ENCODE assay signal across 9 cellular contexts in the genomic region with DNA sequence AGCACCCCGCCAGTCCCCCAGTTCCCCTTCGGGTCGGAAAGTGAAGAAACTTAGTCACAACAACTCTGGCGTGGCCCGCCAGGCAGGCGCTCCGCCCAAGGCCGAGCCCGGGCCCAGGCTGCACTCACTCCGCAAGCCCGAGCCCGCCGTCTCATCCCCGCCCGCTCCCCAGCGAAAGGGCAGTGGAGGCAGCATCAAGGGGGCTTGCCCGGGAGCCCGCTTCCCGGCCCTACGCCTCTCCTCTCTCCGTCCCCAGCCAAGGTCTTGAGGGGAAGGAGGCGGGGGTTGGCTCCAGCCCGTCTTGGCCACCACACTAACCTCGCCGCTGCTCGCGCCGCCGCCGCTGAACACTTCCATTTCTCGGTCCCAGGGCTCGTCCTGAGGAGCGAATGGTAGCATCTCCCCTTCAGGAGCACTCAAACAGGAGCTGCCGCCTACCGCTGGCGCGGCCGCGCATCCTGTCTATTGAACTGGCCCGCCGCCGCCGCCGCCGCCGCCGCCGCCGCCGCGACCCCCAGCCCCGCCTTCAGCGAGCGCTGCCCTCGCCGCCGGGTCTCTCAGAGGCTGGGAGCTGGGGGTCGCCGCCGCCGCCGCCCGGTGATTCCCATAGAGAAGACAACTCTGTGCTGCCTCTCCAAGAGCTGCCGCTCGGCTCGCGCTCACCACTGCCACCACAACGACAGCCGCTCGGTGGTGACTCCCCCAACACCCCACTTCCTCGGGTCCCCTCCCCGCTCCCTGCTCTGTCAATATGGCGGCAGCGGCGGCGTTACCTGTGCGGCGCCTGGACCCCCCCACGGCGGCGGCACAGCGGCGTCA. TPM values are rescaled to one million over a fixed set of nuclear protein-coding genes. Genes with fewer than 3 reads are reported as not detected.
DNase-seq lines count a peak whose midpoint lies in the region; ATAC-seq, FAIRE-seq and TF ChIP-seq lines count a peak whose summit lies in the region.
"Had no signal": no experiment of that assay in that cellular context is flagged by ENCODE, and none has a peak within 500 bp of the region (broad histone marks: within the 10 kb centered on the region; RNA-seq: fewer than 3 reads in every experiment).

A gene (minus strand): TSS at position 699 of the 819 bp plus-strand sequence. CDS start 300 bp downstream, at position 399.

- peaks cover 2% of the 10 kb centered on the region for H3K9me3 Mint-ChIP-seq in activated CD4-positive, alpha-beta memory T cell treated with anti-CD3 and anti-CD28 coated beads for 36 hours

- H3K4me3 Mint-ChIP-seq in activated CD4-positive, alpha-beta memory T cell treated with anti-CD3 and anti-CD28 coated beads for 36 hours: peak within 1 kb of the TSS; percentile 32

- no peak within 1 kb of the TSS for H2AFZ ChIP-seq in HepG2 (ENCODE audit: low read length)
- peak within 1 kb of the TSS; percentile 47 for H2AFZ ChIP-seq in neuron (ENCODE audit: low read depth, low read length)

- H4K20me1 ChIP-seq in HepG2 (ENCODE audit: insufficient read depth, low read length): no peaks in the 10 kb centered on the region

- intact Hi-C loops in HepG2 (cut with micrococcal nuclease; ENCODE audit: unreplicated experiment): no loop called here
- intact Hi-C loops in activated CD4-positive, alpha-beta memory T cell treated with anti-CD3 and anti-CD28 coated beads for 36 hours (cut with micrococcal nuclease): no loop called here

- TF ChIP-seq EP300 in HepG2 (IDR thresholded peaks at IDR 0.05; ENCODE audit: low read depth in 2 of 2, low read length in 2 of 2) (no peak), HepG2 (CRISPR knock-in tag; IDR thresholded peaks at IDR 0.05; ENCODE audit: borderline replicate concordance) (no peak)

- no peaks in the 10 kb centered on the region for H3K79me2 ChIP-seq in HepG2 (ENCODE audit: insufficient read depth, low read length)

- CTCF ChIA-PET in HepG2 (lab: Yijun Ruan, JAX; ENCODE audit: low intra/inter-chr PET ratio, low total read pairs): no interaction called here
- CTCF ChIA-PET in activated CD4-positive, alpha-beta memory T cell treated with anti-CD3 and anti-CD28 coated beads for 36 hours (lab: Charles Lee): no interaction called here

- TF ChIP-seq RAD21 in liver (IDR thresholded peaks at IDR 0.05) (no peak), HepG2 (CRISPR knock-in tag; IDR thresholded peaks at IDR 0.05) (no peak)

- peaks cover 0 to 6% (median 0%) of the 10 kb centered on the region in 4 donors for H3K27me3 ChIP-seq in liver (ENCODE audit: control insufficient read depth in 4 of 4, insufficient read depth in 4 of 4, low read length in 3 of 4)
- H3K27me3 ChIP-seq in HepG2 (ENCODE audit: control insufficient read depth in 1 of 2, insufficient read depth in 2 of 2, low read length in 2 of 2): no peaks in the 10 kb centered on the region
- H3K27me3 ChIP-seq in neuron (ENCODE audit: insufficient read depth, low read length): no peaks in the 10 kb centered on the region

- H3K36me3 Mint-ChIP-seq in activated CD4-positive, alpha-beta memory T cell treated with anti-CD3 and anti-CD28 coated beads for 36 hours: no peaks in the 10 kb centered on the region

- peaks cover 2% of the 10 kb centered on the region for H3K4me1 Mint-ChIP-seq in activated CD4-positive, alpha-beta memory T cell treated with anti-CD3 and anti-CD28 coated beads for 36 hours (ENCODE audit: low read depth)

- no peak for TF ChIP-seq POLR2A in HepG2 (IDR thresholded peaks at IDR 0.05; ENCODE audit: insufficient read depth in 1 of 2, low read depth in 2 of 2, low read length in 2 of 2)

- peak within 1 kb of the TSS; percentile 49 to 74 (median 64) for H3K4me3 ChIP-seq in liver (ENCODE audit: low read depth in 1 of 3, low read length in 3 of 3)
- no peak within 1 kb of the TSS for H3K4me3 ChIP-seq in HepG2 (replicated peaks in 1 of 3; ENCODE audit: insufficient read depth in 1 of 3, low read depth in 2 of 3, low read length in 3 of 3)
- H3K4me3 ChIP-seq in fibroblast of villous mesenchyme (ENCODE audit: low read depth, low read length): peak within 1 kb of the TSS; percentile 51
- peak within 1 kb of the TSS; percentile 80 for H3K4me3 ChIP-seq in neuron (ENCODE audit: low read length)

- WGBS in liver: 2% methylated on average over 83 of the region's 83 CpGs
- WGBS in HepG2 (ENCODE audit: low lambda C conversion rate): 72% methylated on average over 13 of the region's 83 CpGs

- POLR2A ChIA-PET in HepG2 (lab: Yijun Ruan, JAX): no interaction called here
- POLR2A ChIA-PET in activated CD4-positive, alpha-beta memory T cell treated with anti-CD3 and anti-CD28 coated beads for 36 hours (lab: Charles Lee): no interaction called here

- no TSS peak for BruUV-seq in HepG2 (replicated peaks; lab: Mats Ljungman, UMichigan)

- H3K27me3 Mint-ChIP-seq in activated CD4-positive, alpha-beta memory T cell treated with anti-CD3 and anti-CD28 coated beads for 36 hours: peaks cover 15% of the 10 kb centered on the region

- no peak for DNase-seq in HepG2 (ENCODE audit: low spot score)
- no peak for DNase-seq in activated CD4-positive, alpha-beta memory T cell treated with anti-CD3 and anti-CD28 coated beads for 36 hours
- peak; percentile 8 for DNase-seq in fibroblast of villous mesenchyme (ENCODE audit: low read depth)
- DNase-seq in NCI-H1436 (lab: John Stamatoyannopoulos, UW): no peak
- no peak for DNase-seq in midbrain (lab: John Stamatoyannopoulos, UW)

- TF ChIP-seq CTCF in liver (IDR thresholded peaks at IDR 0.05; ENCODE audit: low read depth, low read length, missing input control) (no peak), HepG2 (CRISPR knock-in tag; IDR thresholded peaks at IDR 0.05) (no peak), fibroblast of villous mesenchyme (IDR thresholded peaks at IDR 0.05; ENCODE audit: insufficient read depth, low read depth, low read length) (no peak)

- H3K36me3 ChIP-seq in liver (ENCODE audit: control insufficient read depth in 4 of 4, insufficient read depth in 3 of 4, low read depth in 1 of 4, low read length in 3 of 4) (no peaks in the 10 kb centered on the region), HepG2 (replicated peaks in 1 of 2; ENCODE audit: control insufficient read depth in 1 of 2, insufficient read depth in 2 of 2, low read length in 2 of 2) (no peaks in the 10 kb centered on the region), neuron (ENCODE audit: insufficient read depth, low read length) (no peaks in the 10 kb centered on the region)

- H3K9ac ChIP-seq in liver (ENCODE audit: low read depth in 1 of 2, low read length in 2 of 2): no peak within 1 kb of the TSS
- H3K9ac ChIP-seq in HepG2 (ENCODE audit: insufficient read depth, low read depth, low read length): no peak within 1 kb of the TSS

- no peak for FAIRE-seq in HepG2 (lab: Jason Lieb, UNC)
- FAIRE-seq: GM18507 had no signal

- no peak within 1 kb of the TSS for H3K27ac Mint-ChIP-seq in activated CD4-positive, alpha-beta memory T cell treated with anti-CD3 and anti-CD28 coated beads for 36 hours

- H3K27ac ChIP-seq in liver (ENCODE audit: low read depth in 1 of 2, low read length in 2 of 2) (peak within 1 kb of the TSS; percentile 23 to 35), HepG2 (ENCODE audit: extremely low read length, insufficient read depth, low read length) (no peak within 1 kb of the TSS)

- H3K4me2 ChIP-seq in HepG2 (ENCODE audit: low read depth, low read length): no peak within 1 kb of the TSS

- in situ Hi-C loops in HepG2 (cut with HindIII; ENCODE audit: extremely low pct_ligation_motif_present, low pct_unique_long_range_greater_than_20kb): no loop called here

- H3K9me3 ChIP-seq in liver (ENCODE audit: control insufficient read depth in 4 of 4, low read length in 3 of 4): no peaks in the 10 kb centered on the region
- H3K9me3 ChIP-seq in HepG2 (ENCODE audit: low read length): no peaks in the 10 kb centered on the region
- no peaks in the 10 kb centered on the region for H3K9me3 ChIP-seq in neuron (ENCODE audit: low read length)

- H3K4me1 ChIP-seq in liver (ENCODE audit: control insufficient read depth in 4 of 4, insufficient read depth in 4 of 4, low read length in 3 of 4) (peaks cover 0 to 13% (median 3%) of the 10 kb centered on the region in 4 donors), HepG2 (ENCODE audit: insufficient read depth, low read length) (no peaks in the 10 kb centered on the region), neuron (ENCODE audit: insufficient read depth, low read length) (peaks cover 8% of the 10 kb centered on the region)

- ATAC-seq in HepG2 (no peak), HG03439 (IDR thresholded peaks at IDR 0.05; ENCODE audit: unreplicated experiment) (peak; percentile 65)

TF ChIP-seq in liver, 16 proteins besides CTCF, POLR2A, EP300 and RAD21 (continues in another document):
- TF ChIP-seq EGR1 (IDR thresholded peaks at IDR 0.05; ENCODE audit: low read depth in 2 of 2): no peak

RNA-seq across cellular contexts. Expression of the gene that starts here (rescaled TPM):
- total RNA-seq in liver (1 to 10 TPM; 1.3 to 1.9 TPM), HepG2 (2016; rRNA removed; fragmentation: Illumina TruSeq; extraction: Trizol) (not detected in 2 replicates), fibroblast of villous mesenchyme (7.4 and 16.8 TPM in 2 replicates)
- polyA plus RNA-seq in liver (under 1 TPM; 0.39 to 0.57 TPM), HepG2 (2011; rRNA removed) (not detected in 2 replicates)
- not detected in 2 replicates for total RNA-seq in HepG2 (2016; cell fraction: cytosol; rRNA removed; fragmentation: Illumina TruSeq; extraction: Trizol; ENCODE audit: low read depth)
- not detected in 2 replicates for total RNA-seq in HepG2 (2016; cell fraction: insoluble cytoplasmic fraction; rRNA removed; fragmentation: Illumina TruSeq; extraction: Trizol)
- not detected in 2 replicates for total RNA-seq in HepG2 (2016; cell fraction: membrane; rRNA removed; fragmentation: Illumina TruSeq; extraction: Trizol)
- total RNA-seq in HepG2 (2016; cell fraction: nucleus; rRNA removed; fragmentation: Illumina TruSeq; extraction: Trizol): not detected in 2 replicates
- polyA plus RNA-seq in HepG2 (2011; cell fraction: cytosol; rRNA removed): not detected in 2 replicates
- polyA plus RNA-seq in HepG2 (2011; cell fraction: nucleus; rRNA removed): not detected in 2 replicates
- not detected in 2 replicates for polyA plus RNA-seq in HepG2 (2012)
- polyA plus RNA-seq in HepG2 (2016; cell fraction: cytosol; fragmentation: Illumina TruSeq; extraction: Trizol; ENCODE audit: low read depth): not detected in 2 replicates
- not detected in 2 replicates for polyA plus RNA-seq in HepG2 (2016; cell fraction: insoluble cytoplasmic fraction; fragmentation: Illumina TruSeq; extraction: Trizol; ENCODE audit: low read depth)
- not detected in 2 replicates for polyA plus RNA-seq in HepG2 (2016; cell fraction: membrane; fragmentation: Illumina TruSeq; extraction: Trizol; ENCODE audit: low read depth)
- polyA plus RNA-seq in HepG2 (2016; cell fraction: nucleus; fragmentation: Illumina TruSeq; extraction: Trizol; ENCODE audit: insufficient read depth, low read depth): not detected in 2 replicates
- polyA minus RNA-seq in HepG2 (2011; rRNA and poly(A)+ RNA removed; ENCODE audit: low replicate concordance): not detected in 2 replicates
- not detected in 2 replicates for polyA minus RNA-seq in HepG2 (2011; cell fraction: cytosol; rRNA and poly(A)+ RNA removed)
- not detected in 2 replicates for polyA minus RNA-seq in HepG2 (2011; cell fraction: nucleus; rRNA and poly(A)+ RNA removed)
- under 1 TPM; 0.07 to 0.17 TPM for total RNA-seq in activated CD4-positive, alpha-beta memory T cell treated with anti-CD3 and anti-CD28 coated beads for 36 hours

Comparison
In these comparisons a context has a peak if more than half of its experiments do, and no peak if none do; other contexts are left out.
1. H3K4me3 ChIP-seq: peak in liver (3 of 3), fibroblast of villous mesenchyme (single experiment) and neuron (single experiment); none in HepG2 (0 of 3).